In the genomic region with DNA sequence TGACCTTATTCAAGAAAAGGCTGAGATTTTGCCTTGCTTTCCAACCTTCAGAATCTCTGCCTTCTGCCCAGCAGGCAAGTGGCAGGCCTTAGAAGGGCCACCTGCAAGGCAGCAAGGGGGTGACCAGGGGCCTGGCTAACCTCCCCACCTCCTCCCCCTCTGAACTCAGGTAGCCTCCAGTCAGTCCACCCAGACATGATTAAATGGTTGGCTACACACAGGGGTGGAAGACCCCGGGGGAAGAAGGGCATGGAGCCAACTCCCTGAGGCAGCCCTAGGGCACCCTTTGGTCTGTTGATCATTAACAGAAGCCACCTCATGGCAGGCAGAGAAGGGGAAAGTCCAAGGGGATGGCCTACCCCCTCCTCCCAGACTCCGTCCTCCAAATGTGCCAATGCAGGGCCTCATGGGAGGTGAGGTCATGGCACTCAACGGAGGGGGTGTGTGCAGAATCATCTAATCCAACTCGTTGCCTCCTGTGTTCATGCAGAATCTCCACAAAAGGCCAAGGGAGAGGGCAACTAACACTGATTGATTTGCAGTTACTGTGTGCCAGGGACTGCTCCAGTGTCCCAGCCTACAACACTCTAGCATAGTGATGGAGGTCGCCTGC, we compare ENCODE assay signal across 9 cellular contexts. TPM values are rescaled to one million over a fixed set of nuclear protein-coding genes. Genes with fewer than 3 reads are reported as not detected.
A peak's percentile ranks its signal among the peaks of the same experiment; 100 is the strongest.
DNase-seq lines count a peak whose midpoint lies in the region; ATAC-seq, FAIRE-seq and TF ChIP-seq lines count a peak whose summit lies in the region.
"Had no signal": no experiment of that assay in that cellular context is flagged by ENCODE, and none has a peak within 500 bp of the region (broad histone marks: within the 10 kb centered on the region; RNA-seq: fewer than 3 reads in every experiment).

No MANE protein-coding gene starts in this region.

- WGBS in A549 (ENCODE audit: missing lambda C conversion rate) = 2% methylated on average over 5 of the region's 5 CpGs

- H3K4me3 ChIP-seq in A549 (no peak overlapping the region), HCT116 (replicated peaks in 1 of 2; ENCODE audit: low read depth in 1 of 2, low read length in 2 of 2) (peak overlapping the region in 1 of 2 experiments; percentile 9; a peak in 2 of 4 replicates), colonic mucosa (no peak overlapping the region), muscle layer of duodenum (ENCODE audit: low read depth in 1 of 2, low read length in 2 of 2) (no peak overlapping the region), SJCRH30 (no peak overlapping the region)

- peaks cover 82% of the 10 kb centered on the region for H3K4me1 ChIP-seq in A549
- H3K4me1 ChIP-seq in HCT116 (ENCODE audit: control insufficient read depth in 1 of 2, insufficient read depth in 2 of 2, low read length in 2 of 2) = peaks cover 88 to 99% of the 10 kb centered on the region in 2 experiments
- H3K4me1 ChIP-seq in colonic mucosa = peaks cover 24% of the 10 kb centered on the region
- peaks cover 30 to 36% of the 10 kb centered on the region in 2 donors for H3K4me1 ChIP-seq in muscle layer of duodenum (ENCODE audit: control insufficient read depth in 1 of 2, insufficient read depth in 2 of 2, low read length in 2 of 2)
- peaks cover 14% of the 10 kb centered on the region for H3K4me1 ChIP-seq in SJCRH30

- no peak overlapping the region for H2AFZ ChIP-seq in HCT116 (ENCODE audit: low read depth, low read length, poor library complexity, severe bottlenecking)

- peak; percentile 26 to 68 for TF ChIP-seq RAD21 in A549 (conservative IDR thresholded peaks at IDR 0.05 in 1 of 2, IDR thresholded peaks at IDR 0.05 in 1 of 2)
- TF ChIP-seq RAD21 in HCT116 (IDR thresholded peaks at IDR 0.05; ENCODE audit: low read depth) = no peak

- TF ChIP-seq CTCF in A549 (IDR thresholded peaks at IDR 0.05) = no peak
- TF ChIP-seq CTCF in HCT116 (IDR thresholded peaks at IDR 0.05 in 2 of 3, conservative IDR thresholded peaks at IDR 0.05 in 1 of 3; ENCODE audit: borderline replicate concordance in 1 of 3, insufficient read depth in 1 of 3, low read depth in 2 of 3, low read length in 2 of 3) = no peak
- no peak for TF ChIP-seq CTCF in colonic mucosa (IDR thresholded peaks at IDR 0.05)

- peaks cover 22% of the 10 kb centered on the region for H3K79me2 ChIP-seq in HCT116 (ENCODE audit: insufficient read depth, low read length)

- RAD21 ChIA-PET in HCT116 (lab: Charles Lee; ENCODE audit: low non-redundant PET in 1 of 2, low total read pairs in 2 of 2, uncharacterized antibody in 2 of 2, unreplicated experiment in 2 of 2) = interaction anchor here (2.0 to 3.7 kb wide), 3 partner anchors 30 to 535 kb away, joined by 5 to 14 read pairs (median 9); no protein-coding TSS in a partner anchor

- peak overlapping the region; percentile 94 to 100 for H3K27ac ChIP-seq in A549
- H3K27ac ChIP-seq in HCT116 (ENCODE audit: low read depth, low read length) = peak overlapping the region; percentile 99
- peak overlapping the region; percentile 100 for H3K27ac ChIP-seq in colonic mucosa
- peak overlapping the region; percentile 83 for H3K27ac ChIP-seq in muscle layer of duodenum (ENCODE audit: low read length)
- no peak overlapping the region for H3K27ac ChIP-seq in SJCRH30

- POLR2A ChIA-PET in A549 (lab: Yijun Ruan, JAX) = interaction anchor here (0.9 to 10.7 kb wide), 17 partner anchors 9 to 851 kb away, joined by 3 to 187 read pairs (median 10); a partner anchor contains a TSS
- POLR2A ChIA-PET in HCT116 (lab: Charles Lee) = interaction anchor here (0.8 to 5.7 kb wide), 9 partner anchors 9 to 840 kb away, joined by 3 to 45 read pairs (median 4); a partner anchor contains a TSS

- peak; percentile 82 to 91; a peak in 4 of 5 replicates for TF ChIP-seq EP300 in A549 (IDR thresholded peaks at IDR 0.05)

- H3K9ac ChIP-seq in HCT116 (ENCODE audit: low read length) (peak overlapping the region; percentile 51), colonic mucosa (ENCODE audit: low read depth in 2 of 2, low read length in 2 of 2) (peak overlapping the region; percentile 28 to 78)

- no peaks in the 10 kb centered on the region for H3K9me2 ChIP-seq in HCT116 (ENCODE audit: insufficient read depth)

- peak; percentile 63 for FAIRE-seq in A549 (lab: Jason Lieb, UNC)

- no TSS peak for BruUV-seq in HCT116 (replicated peaks; lab: Mats Ljungman, UMichigan)

- peaks cover 10 to 15% of the 10 kb centered on the region in 2 experiments; a peak in 3 of 4 replicates for H3K36me3 ChIP-seq in HCT116 (ENCODE audit: control insufficient read depth in 1 of 2, insufficient read depth in 2 of 2, low read length in 2 of 2)
- H3K36me3 ChIP-seq in colonic mucosa = no peaks in the 10 kb centered on the region
- H3K36me3 ChIP-seq in muscle layer of duodenum (ENCODE audit: control insufficient read depth in 1 of 2, insufficient read depth in 2 of 2, low read length in 2 of 2) = peaks cover 5 to 17% of the 10 kb centered on the region in 2 donors
- H3K36me3 ChIP-seq in SJCRH30 = peaks cover 32% of the 10 kb centered on the region

- TF ChIP-seq POLR2A in A549 (IDR thresholded peaks at IDR 0.05; ENCODE audit: low read length) (no peak), HCT116 (IDR thresholded peaks at IDR 0.05; ENCODE audit: borderline replicate concordance, extremely low read depth, insufficient read depth, insufficient read length) (no peak)

- peaks cover 3% of the 10 kb centered on the region; the same call in 1 of the 2 replicates for H4K20me1 ChIP-seq in HCT116 (ENCODE audit: insufficient read depth)

- peak; percentile 91 to 97 for DNase-seq in A549 (ENCODE audit: low read depth in 1 of 2, low spot score in 1 of 2)
- DNase-seq in HCT116 (ENCODE audit: low read depth, low spot score) = no peak
- DNase-seq in colonic mucosa = peak; percentile 91
- no peak for DNase-seq in posterior vena cava (ENCODE audit: low spot score)
- no peak for DNase-seq in OCI-M1 (lab: John Stamatoyannopoulos, UW)
- no peak for DNase-seq in activated T-cell treated with anti-CD3 and anti-CD28 coated beads for 4 hours
- no peak for DNase-seq in SJCRH30

- H3K9me3 ChIP-seq in A549 (no peaks in the 10 kb centered on the region), HCT116 (ENCODE audit: control insufficient read depth in 1 of 2, insufficient read depth in 1 of 2, low read depth in 1 of 2, low read length in 2 of 2) (no peaks in the 10 kb centered on the region), colonic mucosa (no peaks in the 10 kb centered on the region), muscle layer of duodenum (ENCODE audit: control insufficient read depth in 1 of 2, low read length in 2 of 2) (no peaks in the 10 kb centered on the region), SJCRH30 (replicated peaks) (no peaks in the 10 kb centered on the region)

- no peaks in the 10 kb centered on the region for H3K27me3 ChIP-seq in HCT116 (ENCODE audit: insufficient read depth, low read length)
- no peaks in the 10 kb centered on the region for H3K27me3 ChIP-seq in colonic mucosa
- H3K27me3 ChIP-seq in muscle layer of duodenum (ENCODE audit: low read depth, low read length) = no peaks in the 10 kb centered on the region
- H3K27me3 ChIP-seq in SJCRH30 = no peaks in the 10 kb centered on the region

- ATAC-seq in A549 (peak; percentile 43 to 63), HCT116 (peak; percentile 7)
- ATAC-seq: Panc1 had no signal

- H3K4me2 ChIP-seq in A549 (peak overlapping the region; percentile 53), HCT116 (ENCODE audit: low read length) (peak overlapping the region; percentile 71)

- CTCF ChIA-PET in A549 (lab: Yijun Ruan, JAX) = interaction anchor here (0.7 to 12.0 kb wide), 11 partner anchors 32 to 850 kb away, joined by 3 to 117 read pairs (median 4); no protein-coding TSS in a partner anchor
- CTCF ChIA-PET in HCT116 (lab: Charles Lee) = interaction anchor here (0.6 to 2.7 kb wide), 2 partner anchors 33 to 535 kb away, joined by 3 to 13 read pairs; no protein-coding TSS in a partner anchor

- intact Hi-C loops in HCT116 (cut with micrococcal nuclease) = loop anchor here (2.0 to 10.0 kb wide), 2 partner anchors 236 to 420 kb away; no protein-coding TSS in a partner anchor
- intact Hi-C loops in colonic mucosa (cut with DNase I) = loop anchor here (10.0 kb wide), 1 partner anchor 540 kb away; no protein-coding TSS in a partner anchor
- intact Hi-C loops in posterior vena cava (cut with DNase I) = loop anchor here in 1 of 2 donors (10.0 kb wide), 2 partner anchors 390 to 640 kb away; no protein-coding TSS in a partner anchor

TF ChIP-seq in A549, 52 proteins besides CTCF, POLR2A, EP300 and RAD21 (continues in another document):
- TF ChIP-seq BHLHE40 (IDR thresholded peaks at IDR 0.05; ENCODE audit: low read depth, low read length) (0 out of 2 replicates have a peak, but pooled peaks have one; percentile 13), EHF (CRISPR knock-in tag; IDR thresholded peaks at IDR 0.05) (no peak), JUN (IDR thresholded peaks at IDR 0.05) (peak; percentile 80 to 85; a peak in 3 of 5 replicates), JUNB (IDR thresholded peaks at IDR 0.05) (peak; percentile 57), CEBPB (IDR thresholded peaks at IDR 0.05) (peak; percentile 35 to 60)
- TF ChIP-seq, protein P1, sequence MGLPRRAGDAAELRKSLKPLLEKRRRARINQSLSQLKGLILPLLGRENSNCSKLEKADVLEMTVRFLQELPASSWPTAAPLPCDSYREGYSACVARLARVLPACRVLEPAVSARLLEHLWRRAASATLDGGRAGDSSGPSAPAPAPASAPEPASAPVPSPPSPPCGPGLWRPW (IDR thresholded peaks at IDR 0.05) = no peak

TF ChIP-seq in HCT116, 20 proteins besides CTCF, POLR2A, EP300 and RAD21 (continues in another document):
- TF ChIP-seq POLR2AphosphoS5 (IDR thresholded peaks at IDR 0.05; ENCODE audit: low read depth, low read length) = no peak
- TF ChIP-seq YY1 (IDR thresholded peaks at IDR 0.05; ENCODE audit: extremely low read depth, insufficient replicate concordance, low read depth, low read length) = no peak
- no peak for TF ChIP-seq EGR1 (IDR thresholded peaks at IDR 0.05; ENCODE audit: low read depth)

RNA-seq across cellular contexts. Expression of a gene that starts 8.5 kb away (rescaled TPM):
- polyA plus RNA-seq in A549 (2011; rRNA removed) = 73.8 and 76.4 TPM in 2 replicates
- polyA plus RNA-seq in A549 (2012; cell fraction: cytosol; rRNA removed) = 303 and 417 TPM in 2 replicates
- polyA plus RNA-seq in A549 (2012; cell fraction: nucleus; rRNA removed) = 621 and 1,069 TPM in 2 replicates
- polyA plus RNA-seq in A549 (2017; fragmentation: RNase III; extraction: RNeasy Plus Mini Kit Qiagen cat#74134 plus additional on column Dnase treatment) = 109 to 135 TPM (median 114 TPM) in 3 replicates
- 45.3 and 60.5 TPM in 2 replicates for polyA minus RNA-seq in A549 (2011; rRNA and poly(A)+ RNA removed)
- 304 TPM for total RNA-seq in HCT116 (2021; ENCODE audit: unreplicated experiment)
- polyA plus RNA-seq in HCT116 (2012) = 177 and 302 TPM in 2 replicates
- total RNA-seq in colonic mucosa = 100 to 1,000 TPM in 1 of 2 donors, 10 to 100 TPM in 1; 97.0 to 123 TPM
- total RNA-seq in posterior vena cava = 100 to 1,000 TPM; 311 to 319 TPM
- 67.4 and 70.3 TPM in 2 replicates for total RNA-seq in SJCRH30 (2014; rRNA removed; shearing (Covaris generic))

Comparison
In these comparisons a context has a peak if more than half of its experiments do, and no peak if none do; other contexts are left out.
1. DNase-seq: peak in A549 (2 of 2) and colonic mucosa (single experiment); none in HCT116 (single experiment), posterior vena cava (single experiment), OCI-M1 (single experiment), activated T-cell treated with anti-CD3 and anti-CD28 coated beads for 4 hours (single experiment) and SJCRH30 (0 of 2).